ENCODE assay signal across 29 cellular contexts in genomic region chr2:154616659-154617058, GRCh38.
"Had no signal": no experiment of that assay in that cellular context is flagged by ENCODE, and none has a peak within 500 bp of the region (broad histone marks: within the 10 kb centered on the region; RNA-seq: fewer than 3 reads in every experiment).

No MANE protein-coding gene starts in this region.

- H3K9me3 ChIP-seq: Peyer's patch, SJCRH30 had no signal

- H3K4me1 Mint-ChIP-seq: IgD-negative memory B cell had no signal

- H3K27ac ChIP-seq: HL-60, KMS-11, PC-9, Peyer's patch, SJCRH30 had no signal

- H3K36me3 Mint-ChIP-seq: IgD-negative memory B cell had no signal

- H3K36me3 ChIP-seq: Peyer's patch, SJCRH30 had no signal

- FAIRE-seq: HTR-8/SVneo, K562 had no signal

- H3K27ac Mint-ChIP-seq: IgD-negative memory B cell had no signal

- H2AFZ ChIP-seq: PC-9 had no signal

- H3K27me3 ChIP-seq: Peyer's patch, SJCRH30 had no signal

- H3K4me1 ChIP-seq: Peyer's patch, SJCRH30 had no signal

- H3K4me3 ChIP-seq: K562, PC-9, Peyer's patch, SJCRH30 had no signal

- DNase-seq: Kasumi-1; MV-4-11; NCI-H1048; NCI-H1105; NCI-H1417; NCI-H1436 treated with DMSO at 0.1 percent for 48 hours; NCI-H1694 treated with DMSO at 0.1 percent for 48 hours; NCI-H1930; NCI-H2081; NCI-H2171; NCI-H226; NCI-H446; NCI-H510A; NCI-H524 treated with DMSO at 0.1 percent for 48 hours; NCI-H69; NCI-H774; NK-92 treated with Interleukin-12 subunit alpha and Interleukin-12 subunit beta, amount 100 ng/mL, for 24 hours; OCI-M1; PC-9; Peyer's patch; SHP77 treated with DMSO at 0.1 percent for 48 hours; SJCRH30 had no signal

- ATAC-seq: K562, Right ventricle myocardium inferior, SK-N-SH treated with all-trans-retinoic acid at 6 μM for 48 hours had no signal

- H3K4me3 Mint-ChIP-seq: IgD-negative memory B cell had no signal

- H3K9ac ChIP-seq: KMS-11 had no signal

- H3K9me3 Mint-ChIP-seq: IgD-negative memory B cell had no signal

- H3K4me2 ChIP-seq: KMS-11, PC-9 had no signal

- H3K27me3 Mint-ChIP-seq: IgD-negative memory B cell had no signal
